In the genomic region with DNA sequence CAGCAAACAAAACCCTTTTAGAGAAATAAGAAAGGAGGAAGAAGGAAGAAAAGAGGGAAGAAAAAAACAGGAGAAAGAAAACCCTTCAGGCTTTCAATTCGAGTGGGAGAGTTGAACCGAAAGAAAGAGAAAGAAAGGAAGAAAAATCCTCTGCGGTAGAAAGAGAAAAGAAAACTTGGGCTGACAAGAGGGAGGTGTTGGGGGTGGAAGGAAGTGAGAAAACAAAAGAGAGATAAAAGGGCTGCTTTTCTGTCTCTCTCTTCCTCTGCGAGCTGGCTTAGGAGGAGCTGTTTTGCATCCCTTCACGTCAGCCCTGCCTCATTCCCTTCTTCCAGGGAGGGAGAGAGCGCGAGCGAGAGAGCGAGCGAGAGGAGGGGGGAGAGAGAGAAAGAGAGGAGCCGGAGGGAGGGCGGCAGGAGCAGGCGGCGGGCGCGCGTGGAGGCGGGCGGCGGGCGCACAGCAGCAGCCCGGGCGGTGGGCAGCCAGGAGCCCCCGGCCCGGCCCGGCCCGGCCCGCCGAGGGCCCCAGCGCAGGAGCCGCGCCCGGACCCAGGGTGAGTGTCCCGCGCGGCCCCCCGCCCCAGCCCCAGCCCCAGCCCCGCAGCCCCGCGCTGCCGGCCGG, we compare ENCODE assay signal across 8 cellular contexts. TPM values are rescaled to one million over a fixed set of nuclear protein-coding genes. Genes with fewer than 3 reads are reported as not detected.
DNase-seq lines count a peak whose midpoint lies in the region; ATAC-seq and TF ChIP-seq lines count a peak whose summit lies in the region.

ZNF710 (plus strand) TSS at position 263 of the 621 bp plus-strand sequence. CDS start 65,814 bp downstream, outside the sequence.

- H3K4me1 ChIP-seq in esophagus squamous epithelium, result peaks cover 46 to 72% (median 52%) of the 10 kb centered on the region in 3 donors
- H3K4me1 ChIP-seq in mucosa of descending colon (ENCODE audit: low read depth), result peaks cover 43% of the 10 kb centered on the region

- intact Hi-C loops in esophagus squamous epithelium (cut with DNase I), result loop anchor here (10.0 kb wide), 1 partner anchor 74 kb away; no protein-coding TSS in a partner anchor
- intact Hi-C loops in mucosa of descending colon (cut with DNase I, micrococcal nuclease), result no loop called here

- H3K27ac ChIP-seq in esophagus squamous epithelium (peak within 1 kb of the TSS; percentile 92 to 97 (median 94)), temporal lobe (ENCODE audit: low read depth, low read length) (peak within 1 kb of the TSS; percentile 69)

- DNase-seq in DMS114 treated with DMSO at 0.1 percent for 48 hours (lab: John Stamatoyannopoulos, UW; ENCODE audit: unreplicated experiment) (peak; percentile 41), NCI-H1930 (lab: John Stamatoyannopoulos, UW) (peak; percentile 10 to 12), esophagus squamous epithelium (lab: John Stamatoyannopoulos, UW) (no peak), mucosa of descending colon (peak; percentile 61 to 70 (median 62))
- peak; percentile 30 for DNase-seq in activated CD8-positive, alpha-beta memory T cell treated with anti-CD3 and anti-CD28 coated beads, Interleukin-2, amount 50 U/mL, for 4 hours

- ATAC-seq in GM21447 (IDR thresholded peaks at IDR 0.05; ENCODE audit: unreplicated experiment) (peak; percentile 28), mucosa of descending colon (no peak), GM21526 (IDR thresholded peaks at IDR 0.05; ENCODE audit: low FRiP score, unreplicated experiment) (no peak)

- TF ChIP-seq POLR2A in esophagus squamous epithelium (IDR thresholded peaks at IDR 0.05), result peak in 1 of 4 donors; percentile 28

- TF ChIP-seq CTCF in esophagus squamous epithelium (IDR thresholded peaks at IDR 0.05), result no peak
- TF ChIP-seq CTCF in mucosa of descending colon (IDR thresholded peaks at IDR 0.05), result no peak

- H3K9me3 ChIP-seq in esophagus squamous epithelium (no peaks in the 10 kb centered on the region), mucosa of descending colon (no peaks in the 10 kb centered on the region)

- 1 to 2% methylated on average over 8 to 17 of the region's 42 CpGs for WGBS in esophagus squamous epithelium, 2 donors

- H3K36me3 ChIP-seq in esophagus squamous epithelium (no peaks in the 10 kb centered on the region), mucosa of descending colon (ENCODE audit: low read depth) (no peaks in the 10 kb centered on the region)

- peak within 1 kb of the TSS; percentile 59 to 90 (median 68) for H3K4me3 ChIP-seq in esophagus squamous epithelium
- H3K4me3 ChIP-seq in mucosa of descending colon, result peak within 1 kb of the TSS; percentile 65

- no peaks in the 10 kb centered on the region for H3K27me3 ChIP-seq in esophagus squamous epithelium

RNA-seq across cellular contexts. Expression of gene ZNF710, which starts in this region (rescaled TPM):
- total RNA-seq in esophagus squamous epithelium, result 10 to 100 TPM; 15.1 to 27.4 (median 21.4) TPM
- total RNA-seq in mucosa of descending colon, result 10 to 100 TPM; 30.9 to 42.7 (median 40.2) TPM
- 6.1 TPM for total RNA-seq in temporal lobe
